In the genomic region with DNA sequence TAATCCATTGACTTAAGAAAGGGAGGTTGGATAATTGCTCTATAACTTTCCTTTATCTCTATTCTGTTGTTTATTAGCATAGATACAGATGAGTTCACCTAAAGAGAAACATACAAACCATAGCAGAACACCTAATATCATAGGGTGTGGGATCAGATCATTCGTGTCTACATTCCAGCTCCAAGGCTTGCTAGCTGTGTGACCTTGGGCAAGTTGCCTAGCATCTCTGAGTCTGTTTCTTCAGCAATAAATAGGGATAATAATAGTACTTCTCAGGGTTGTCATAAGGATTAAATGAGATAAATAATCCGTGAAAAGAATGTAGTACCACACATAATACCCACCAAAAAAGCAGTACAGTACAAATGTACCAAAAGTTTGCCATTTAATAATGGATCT, we compare ENCODE assay signal across 2 cellular contexts.
TF ChIP-seq lines count a peak whose summit lies in the region.

No MANE protein-coding gene starts in this region.

TF ChIP-seq in A549, 52 proteins besides CTCF, POLR2A, EP300 and RAD21 (continued from another document):
- TF ChIP-seq ZFP36 (IDR thresholded peaks at IDR 0.05; ENCODE audit: borderline replicate concordance, partially characterized antibody) = peak; percentile 35
- no peak for TF ChIP-seq FOXS1 (CRISPR knock-in tag; IDR thresholded peaks at IDR 0.05)

TF ChIP-seq in neural cell, 6 proteins besides CTCF, POLR2A, EP300 and RAD21 (continued from another document):
- no peak for TF ChIP-seq SMC3 (conservative IDR thresholded peaks at IDR 0.05; ENCODE audit: poor library complexity)
- no peak for TF ChIP-seq MXI1 (conservative IDR thresholded peaks at IDR 0.05; ENCODE audit: poor library complexity, severe bottlenecking)
- no peak for TF ChIP-seq POLR2AphosphoS5 (IDR thresholded peaks at IDR 0.05)
